9 cellular contexts compared by ENCODE assay signal in the genomic region with DNA sequence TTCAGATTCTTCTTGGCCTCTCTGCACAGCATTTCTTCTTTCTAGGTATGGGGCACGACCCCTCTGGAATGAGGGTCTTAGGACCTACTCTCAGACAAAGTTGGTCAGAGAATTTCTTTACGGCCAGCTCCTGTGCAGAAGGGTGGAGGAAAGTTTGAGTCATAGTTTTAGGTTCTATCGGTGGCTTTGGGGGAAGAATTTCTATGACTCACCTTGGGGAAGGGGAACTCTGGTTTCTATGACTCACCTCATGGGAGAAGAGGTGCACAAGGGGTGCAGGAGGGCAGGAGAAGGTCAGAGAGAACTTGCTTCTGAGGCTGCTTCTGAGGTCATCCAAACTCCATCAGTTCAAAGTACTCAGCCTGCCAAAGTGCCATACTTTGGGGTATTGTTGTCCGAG. TPM values are rescaled to one million over a fixed set of nuclear protein-coding genes. Genes with fewer than 3 reads are reported as not detected.
DNase-seq lines count a peak whose midpoint lies in the region; ATAC-seq, FAIRE-seq and TF ChIP-seq lines count a peak whose summit lies in the region.
"Had no signal": no experiment of that assay in that cellular context is flagged by ENCODE, and none has a peak within 500 bp of the region (broad histone marks: within the 10 kb centered on the region; RNA-seq: fewer than 3 reads in every experiment).

No MANE protein-coding gene starts in this region.

- intact Hi-C loops in activated CD8-positive, alpha-beta T cell treated with anti-CD3 and anti-CD28 coated beads for 36 hours (cut with micrococcal nuclease): loop anchor here (10.0 kb wide), 1 partner anchor 1013 kb away; a partner anchor contains a TSS
- intact Hi-C loops in Right ventricle myocardium superior (cut with DNase I): no loop called here

- H3K27me3 Mint-ChIP-seq in activated CD8-positive, alpha-beta T cell treated with anti-CD3 and anti-CD28 coated beads for 36 hours: peaks cover 28% of the 10 kb centered on the region

- DNase-seq in GM19239 (ENCODE audit: insufficient read length, low spot score) (no peak), retinal pigment epithelial cell (ENCODE audit: low read depth) (peak; percentile 27), omental fat pad (ENCODE audit: low spot score) (no peak), Right ventricle myocardium superior (no peak), SK-N-DZ (ENCODE audit: low spot score) (no peak), osteoblast (ENCODE audit: insufficient read length, low spot score, missing footprints) (no peak)
- peak; percentile 73 for DNase-seq in activated CD8-positive, alpha-beta T cell treated with anti-CD3 and anti-CD28 coated beads for 36 hours

- H3K4me3 Mint-ChIP-seq in activated CD8-positive, alpha-beta T cell treated with anti-CD3 and anti-CD28 coated beads for 36 hours: peak overlapping the region; percentile 50

- no peaks in the 10 kb centered on the region for H3K9me3 ChIP-seq in osteoblast (ENCODE audit: low read depth, low read length)

- H3K4me2 ChIP-seq in osteoblast (ENCODE audit: insufficient read depth, low read length): no peak overlapping the region

- no peaks in the 10 kb centered on the region for H3K27me3 ChIP-seq in osteoblast (ENCODE audit: insufficient read depth, low read length)

- ATAC-seq in HG03097 (IDR thresholded peaks at IDR 0.05; ENCODE audit: low FRiP score, unreplicated experiment) (peak; percentile 54), omental fat pad (ENCODE audit: low FRiP score) (no peak), Right ventricle myocardium superior (ENCODE audit: poor library complexity) (no peak)
- ATAC-seq in activated CD8-positive, alpha-beta T cell treated with anti-CD3 and anti-CD28 coated beads for 36 hours: peak; percentile 95

- H3K27ac ChIP-seq in osteoblast (ENCODE audit: low read depth, low read length): no peak overlapping the region

- CTCF ChIA-PET in activated CD8-positive, alpha-beta T cell treated with anti-CD3 and anti-CD28 coated beads for 36 hours (lab: Charles Lee): interaction anchor here (0.9 to 5.4 kb wide), 5 partner anchors 8 to 1211 kb away, joined by 3 to 47 read pairs (median 6); a partner anchor contains a TSS

- no peaks in the 10 kb centered on the region for H3K36me3 Mint-ChIP-seq in activated CD8-positive, alpha-beta T cell treated with anti-CD3 and anti-CD28 coated beads for 36 hours (ENCODE audit: low read depth)

- peak; percentile 72 for FAIRE-seq in GM19239 (lab: Jason Lieb, UNC)

- H3K27ac Mint-ChIP-seq in activated CD8-positive, alpha-beta T cell treated with anti-CD3 and anti-CD28 coated beads for 36 hours: peak overlapping the region; percentile 76

- no peak overlapping the region for H2AFZ ChIP-seq in osteoblast (ENCODE audit: low read length)

- H3K4me1 ChIP-seq in osteoblast (ENCODE audit: insufficient read depth, low read length): peaks cover 7% of the 10 kb centered on the region

- peaks cover 28% of the 10 kb centered on the region for H3K4me1 Mint-ChIP-seq in activated CD8-positive, alpha-beta T cell treated with anti-CD3 and anti-CD28 coated beads for 36 hours (ENCODE audit: low read depth)

- H3K36me3 ChIP-seq in osteoblast (ENCODE audit: insufficient read depth, low read length): no peaks in the 10 kb centered on the region

- H4K20me1 ChIP-seq in osteoblast (ENCODE audit: insufficient read depth, low read length): no peaks in the 10 kb centered on the region

- H3K9me3 Mint-ChIP-seq in activated CD8-positive, alpha-beta T cell treated with anti-CD3 and anti-CD28 coated beads for 36 hours: no peaks in the 10 kb centered on the region

- no peak for TF ChIP-seq CTCF in activated CD8-positive, alpha-beta T cell treated with anti-CD3 and anti-CD28 coated beads for 36 hours (IDR thresholded peaks at IDR 0.05)
- TF ChIP-seq CTCF in retinal pigment epithelial cell (conservative IDR thresholded peaks at IDR 0.05; ENCODE audit: low read depth, low read length) (no peak), omental fat pad (IDR thresholded peaks at IDR 0.05) (no peak), osteoblast (IDR thresholded peaks at IDR 0.05; ENCODE audit: extremely low read depth, low read depth, low read length) (no peak)

- H3K79me2 ChIP-seq in osteoblast (ENCODE audit: insufficient read depth, low read length): no peaks in the 10 kb centered on the region

- no peak overlapping the region for H3K4me3 ChIP-seq in retinal pigment epithelial cell (ENCODE audit: low read length)
- no peak overlapping the region for H3K4me3 ChIP-seq in osteoblast (ENCODE audit: insufficient read depth, low read length)

- POLR2A ChIA-PET in activated CD8-positive, alpha-beta T cell treated with anti-CD3 and anti-CD28 coated beads for 36 hours (lab: Charles Lee): interaction anchor here (1.2 kb wide), 1 partner anchor 698 kb away, joined by 4 read pairs; a partner anchor contains a TSS

RNA-seq across cellular contexts. Expression of a gene that starts 2.5 kb away (rescaled TPM):
- total RNA-seq in activated CD8-positive, alpha-beta T cell treated with anti-CD3 and anti-CD28 coated beads for 36 hours: not detected
- total RNA-seq in omental fat pad (not detected), Right ventricle myocardium superior (not detected), osteoblast (not detected in 2 replicates)
- polyA plus RNA-seq in SK-N-DZ (2014; cell fraction: cytosol; rRNA removed): not detected in 2 replicates
- polyA plus RNA-seq in SK-N-DZ (2014; cell fraction: nucleus; rRNA removed): not detected in 2 replicates
- total RNA-seq: SK-MEL-5 had no signal

Comparison
In these comparisons a context has a peak if more than half of its experiments do, and no peak if none do; other contexts are left out.
1. DNase-seq: peak in activated CD8-positive, alpha-beta T cell treated with anti-CD3 and anti-CD28 coated beads for 36 hours (single experiment) and retinal pigment epithelial cell (single experiment); none in GM19239 (single experiment), omental fat pad (single experiment), Right ventricle myocardium superior (single experiment), SK-N-DZ (single experiment) and osteoblast (single experiment).
2. ATAC-seq: peak in HG03097 (single experiment) and activated CD8-positive, alpha-beta T cell treated with anti-CD3 and anti-CD28 coated beads for 36 hours (single experiment); none in omental fat pad (single experiment) and Right ventricle myocardium superior (single experiment).